ENCODE assay signal across 11 cellular contexts in the genomic region with DNA sequence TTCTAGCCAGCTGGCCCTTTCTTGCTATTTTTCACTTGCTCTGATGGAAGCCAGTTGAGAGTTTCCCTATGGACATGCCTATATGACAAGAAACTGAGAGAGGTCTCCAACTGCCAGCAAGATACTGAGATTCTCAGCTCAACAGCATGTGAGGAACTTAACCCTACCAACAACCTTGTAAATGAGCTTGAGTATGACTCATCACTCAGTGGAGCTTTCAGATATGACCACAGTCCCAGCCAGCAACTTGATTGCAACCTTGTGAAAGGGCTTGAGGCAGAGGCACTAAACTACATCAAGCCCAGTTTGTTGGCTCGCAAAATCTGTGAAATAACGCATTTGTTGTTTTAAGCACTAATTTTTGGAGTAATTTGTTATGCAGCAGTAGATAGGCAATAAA.
DNase-seq lines count a peak whose midpoint lies in the region; ATAC-seq and TF ChIP-seq lines count a peak whose summit lies in the region.
"Had no signal": no experiment of that assay in that cellular context is flagged by ENCODE, and none has a peak within 500 bp of the region (broad histone marks: within the 10 kb centered on the region; RNA-seq: fewer than 3 reads in every experiment).

No MANE protein-coding gene starts in this region.

- no peak overlapping the region for H3K4me3 Mint-ChIP-seq in stimulated activated naive CD8-positive, alpha-beta T cell treated with anti-CD3 and anti-CD28 coated beads, Interleukin-15, amount 100 ng/mL, for 72 hours
- no peak overlapping the region for H3K4me3 Mint-ChIP-seq in CD8-positive, alpha-beta memory T cell
- H3K4me3 Mint-ChIP-seq: nephron; T-helper 1 cell treated with Interleukin-12 subunit alpha and Interleukin-12 subunit beta and Interleukin-4 antibody, amounts not matched to agents 30 μg/mL and 1 μg/mL, for 36 hours had no signal

- H3K36me3 ChIP-seq in CD8-positive, alpha-beta memory T cell (ENCODE audit: insufficient read depth, low read length) = no peaks in the 10 kb centered on the region

- no peak for DNase-seq in stimulated activated naive CD8-positive, alpha-beta T cell treated with anti-CD3 and anti-CD28 coated beads, Interleukin-15, amount 100 ng/mL, for 72 hours
- no peak for DNase-seq in stimulated activated naive CD8-positive, alpha-beta T cell treated with anti-CD3 and anti-CD28 coated beads, Interleukin-15, Interleukin-2, amounts not matched to agents 100 U/mL and 50 U/mL, for 24 hours
- peak; percentile 86 for DNase-seq in astrocyte of the spinal cord (ENCODE audit: low read depth, low spot score)
- no peak for DNase-seq in NCI-H82 treated with DMSO at 0.1 percent for 48 hours (lab: John Stamatoyannopoulos, UW; ENCODE audit: unreplicated experiment)
- DNase-seq in activated naive CD4-positive, alpha-beta T cell treated with anti-CD3 and anti-CD28 coated beads, Interleukin-2, amount 50 U/mL, for 16 hours = no peak
- no peak for DNase-seq in HPDE6-E6E7 (ENCODE audit: extremely low spot score)
- no peak for DNase-seq in CD8-positive, alpha-beta memory T cell
- DNase-seq: ACHN had no signal

- no peak overlapping the region for H3K4me3 ChIP-seq in astrocyte of the spinal cord (ENCODE audit: low read depth, low read length)
- no peak overlapping the region for H3K4me3 ChIP-seq in CD8-positive, alpha-beta memory T cell (ENCODE audit: low read length)

- no peak for TF ChIP-seq CTCF in astrocyte of the spinal cord (IDR thresholded peaks at IDR 0.05; ENCODE audit: low read depth, low read length)

- H3K9me3 ChIP-seq in CD8-positive, alpha-beta memory T cell (ENCODE audit: low read length) = no peaks in the 10 kb centered on the region

- H3K36me3 Mint-ChIP-seq in CD8-positive, alpha-beta memory T cell = peaks cover 0 to 2% (median 0%) of the 10 kb centered on the region in 3 donors

- H3K4me1 Mint-ChIP-seq in stimulated activated naive CD8-positive, alpha-beta T cell treated with anti-CD3 and anti-CD28 coated beads, Interleukin-15, amount 100 ng/mL, for 72 hours = no peaks in the 10 kb centered on the region
- H3K4me1 Mint-ChIP-seq in CD8-positive, alpha-beta memory T cell = no peaks in the 10 kb centered on the region
- H3K4me1 Mint-ChIP-seq: nephron had no signal

- H3K27me3 ChIP-seq in CD8-positive, alpha-beta memory T cell (ENCODE audit: insufficient read depth, low read length, poor library complexity, severe bottlenecking) = no peaks in the 10 kb centered on the region

- H3K27ac Mint-ChIP-seq in stimulated activated naive CD8-positive, alpha-beta T cell treated with anti-CD3 and anti-CD28 coated beads, Interleukin-15, amount 100 ng/mL, for 72 hours = no peak overlapping the region
- H3K27ac Mint-ChIP-seq in CD8-positive, alpha-beta memory T cell = peak overlapping the region in 1 of 8 donors; percentile 3
- H3K27ac Mint-ChIP-seq: nephron; T-helper 1 cell treated with Interleukin-12 subunit alpha and Interleukin-12 subunit beta and Interleukin-4 antibody, amounts not matched to agents 30 μg/mL and 1 μg/mL, for 36 hours had no signal

- CTCF ChIA-PET in CD8-positive, alpha-beta memory T cell (lab: Charles Lee) = no interaction called here

- POLR2A ChIA-PET in CD8-positive, alpha-beta memory T cell (lab: Charles Lee) = no interaction called here

- ATAC-seq in stimulated activated naive CD8-positive, alpha-beta T cell treated with anti-CD3 and anti-CD28 coated beads, Interleukin-15, amount 100 ng/mL, for 72 hours = peak; percentile 42
- no peak for ATAC-seq in stimulated activated naive CD8-positive, alpha-beta T cell treated with anti-CD3 and anti-CD28 coated beads, Interleukin-15, Interleukin-2, amounts not matched to agents 100 U/mL and 50 U/mL, for 24 hours
- ATAC-seq in HG03432 (IDR thresholded peaks at IDR 0.05; ENCODE audit: unreplicated experiment) = peak; percentile 99

- in situ Hi-C loops in astrocyte of the spinal cord (cut with HindIII; ENCODE audit: low sequenced_read_pairs) = no loop called here

- no peaks in the 10 kb centered on the region for H3K27me3 Mint-ChIP-seq in stimulated activated naive CD8-positive, alpha-beta T cell treated with anti-CD3 and anti-CD28 coated beads, Interleukin-15, amount 100 ng/mL, for 72 hours
- H3K27me3 Mint-ChIP-seq in CD8-positive, alpha-beta memory T cell = peaks cover 4 to 23% of the 10 kb centered on the region in 2 donors

- no peaks in the 10 kb centered on the region for H3K4me1 ChIP-seq in CD8-positive, alpha-beta memory T cell (ENCODE audit: insufficient read depth, low read length)

- H3K9me3 Mint-ChIP-seq in stimulated activated naive CD8-positive, alpha-beta T cell treated with anti-CD3 and anti-CD28 coated beads, Interleukin-15, amount 100 ng/mL, for 72 hours = peaks cover 0 to 6% of the 10 kb centered on the region in 2 donors
- peaks cover 0 to 2% (median 0%) of the 10 kb centered on the region in 5 donors for H3K9me3 Mint-ChIP-seq in CD8-positive, alpha-beta memory T cell
- H3K9me3 Mint-ChIP-seq: T-helper 1 cell treated with Interleukin-12 subunit alpha and Interleukin-12 subunit beta and Interleukin-4 antibody, amounts not matched to agents 30 μg/mL and 1 μg/mL, for 36 hours had no signal

- H3K27ac ChIP-seq in CD8-positive, alpha-beta memory T cell (ENCODE audit: low read depth, low read length) = no peak overlapping the region
